8 cellular contexts compared by ENCODE assay signal in genomic region chr3:179324270-179324754, GRCh38. TPM values are rescaled to one million over a fixed set of nuclear protein-coding genes. Genes with fewer than 3 reads are reported as not detected.
DNase-seq lines count a peak whose midpoint lies in the region; ATAC-seq and TF ChIP-seq lines count a peak whose summit lies in the region.

No MANE protein-coding gene starts in this region.

- peak overlapping the region; percentile 85 for H3K4me3 ChIP-seq in DOHH2 (ENCODE audit: low read length)
- H3K4me3 ChIP-seq in iPS DF 6.9 (ENCODE audit: low read length): peak overlapping the region; percentile 91; the same call in 1 of the 2 replicates
- H3K4me3 ChIP-seq in spleen: peak overlapping the region; percentile 58 to 89 (median 86)

- H3K4me1 ChIP-seq in DOHH2 (ENCODE audit: control insufficient read depth, low read length) (peaks cover 27% of the 10 kb centered on the region), iPS DF 6.9 (ENCODE audit: control insufficient read depth, insufficient read depth, low read length) (peaks cover 1% of the 10 kb centered on the region; the same call in 1 of the 2 replicates), spleen (peaks cover 10 to 65% (median 45%) of the 10 kb centered on the region in 6 donors)

- H3K36me3 Mint-ChIP-seq in activated CD8-positive, alpha-beta T cell treated with anti-CD3 and anti-CD28 coated beads for 36 hours (ENCODE audit: low read depth): peaks cover 26% of the 10 kb centered on the region

- H3K36me3 ChIP-seq in DOHH2 (ENCODE audit: control insufficient read depth, low read length) (peaks cover 61% of the 10 kb centered on the region), iPS DF 6.9 (ENCODE audit: control insufficient read depth, insufficient read depth, low read length) (peaks cover 5% of the 10 kb centered on the region; the same call in 1 of the 2 replicates), spleen (peaks cover 0 to 43% (median 17%) of the 10 kb centered on the region in 6 donors)

- H4K20me1 ChIP-seq in DOHH2 (ENCODE audit: control insufficient read depth, insufficient read depth, low read depth, low read length): peaks cover 15% of the 10 kb centered on the region; the same call in 1 of the 2 replicates

- H3K27me3 Mint-ChIP-seq in activated CD8-positive, alpha-beta T cell treated with anti-CD3 and anti-CD28 coated beads for 36 hours: no peaks in the 10 kb centered on the region

- POLR2A ChIA-PET in activated CD8-positive, alpha-beta T cell treated with anti-CD3 and anti-CD28 coated beads for 36 hours (lab: Charles Lee): interaction anchor here (0.6 to 3.9 kb wide), 7 partner anchors 13 to 305 kb away, joined by 3 to 22 read pairs (median 6); partner anchors contain the start of genes MFN1, PIK3CA and ZMAT3

- no peaks in the 10 kb centered on the region for H3K9me3 Mint-ChIP-seq in activated CD8-positive, alpha-beta T cell treated with anti-CD3 and anti-CD28 coated beads for 36 hours

- CTCF ChIA-PET in activated CD8-positive, alpha-beta T cell treated with anti-CD3 and anti-CD28 coated beads for 36 hours (lab: Charles Lee): interaction anchor here (1.0 to 2.5 kb wide), 4 partner anchors 8 to 254 kb away, joined by 3 to 7 read pairs (median 4); no protein-coding TSS in a partner anchor

- no peaks in the 10 kb centered on the region for H3K9me2 ChIP-seq in DOHH2 (replicated peaks; ENCODE audit: control insufficient read depth, low read length)

- H3K79me2 ChIP-seq in DOHH2 (ENCODE audit: control insufficient read depth, low read length): peaks cover 70% of the 10 kb centered on the region

- TF ChIP-seq CTCF in DOHH2 (IDR thresholded peaks at IDR 0.05; ENCODE audit: low read depth, low read length, poor library complexity, severe bottlenecking): no peak
- TF ChIP-seq CTCF in activated CD8-positive, alpha-beta T cell treated with anti-CD3 and anti-CD28 coated beads for 36 hours (IDR thresholded peaks at IDR 0.05): no peak
- TF ChIP-seq CTCF in spleen (IDR thresholded peaks at IDR 0.05 in 8 of 11, conservative IDR thresholded peaks at IDR 0.05 in 3 of 11): no peak

- TF ChIP-seq POLR2A in spleen (IDR thresholded peaks at IDR 0.05): no peak

- H3K27me3 ChIP-seq in DOHH2 (ENCODE audit: control insufficient read depth, low read length) (no peaks in the 10 kb centered on the region), iPS DF 6.9 (ENCODE audit: control insufficient read depth, insufficient read depth, low read length) (no peaks in the 10 kb centered on the region), spleen (replicated peaks in 1 of 7) (no peaks in the 10 kb centered on the region)

- peak; percentile 10 for DNase-seq in HuH-7 (ENCODE audit: low spot score)
- no peak for DNase-seq in activated CD8-positive, alpha-beta T cell treated with anti-CD3 and anti-CD28 coated beads for 36 hours
- no peak for DNase-seq in iPS DF 6.9 (ENCODE audit: low read depth, low spot score)
- DNase-seq in spleen: no peak
- no peak for DNase-seq in hippocampal formation (lab: John Stamatoyannopoulos, UW)
- DNase-seq in stimulated activated CD4-positive, alpha-beta T cell treated with anti-CD3 and anti-CD28 coated beads, Interleukin-1b, Interleukin-23, amount 100 ng/mL, for 48 hours: no peak
- DNase-seq in activated effector memory CD4-positive, alpha-beta T cell treated with Interleukin-2 at 50 U/mL for 16 hours: no peak

- peaks cover 9% of the 10 kb centered on the region for H3F3A ChIP-seq in DOHH2 (ENCODE audit: control insufficient read depth, insufficient read depth)

- H3K4me1 Mint-ChIP-seq in activated CD8-positive, alpha-beta T cell treated with anti-CD3 and anti-CD28 coated beads for 36 hours (ENCODE audit: low read depth): peaks cover 32% of the 10 kb centered on the region

- no peak for ATAC-seq in activated CD8-positive, alpha-beta T cell treated with anti-CD3 and anti-CD28 coated beads for 36 hours

- H3K27ac ChIP-seq in DOHH2 (ENCODE audit: low read depth, low read length): peak overlapping the region; percentile 68
- H3K27ac ChIP-seq in iPS DF 6.9 (ENCODE audit: low read length): no peak overlapping the region
- H3K27ac ChIP-seq in spleen: peak overlapping the region in 7 of 8 donors; percentile 79 to 98 (median 96)

- no CpG with 5 or more reads among the region's 8 CpGs for WGBS in iPS DF 6.9 (ENCODE audit: insufficient coverage, insufficient read length)
- 2 to 7% (median 3%) methylated on average over 8 of the region's 8 CpGs for WGBS in spleen, 5 donors

- H3K27ac Mint-ChIP-seq in activated CD8-positive, alpha-beta T cell treated with anti-CD3 and anti-CD28 coated beads for 36 hours: peak overlapping the region; percentile 94

- H3K9me3 ChIP-seq in DOHH2 (ENCODE audit: control insufficient read depth, insufficient read depth, low read length) (no peaks in the 10 kb centered on the region), iPS DF 6.9 (ENCODE audit: control insufficient read depth, insufficient read depth, low read length) (no peaks in the 10 kb centered on the region), spleen (no peaks in the 10 kb centered on the region)

- intact Hi-C loops in activated CD8-positive, alpha-beta T cell treated with anti-CD3 and anti-CD28 coated beads for 36 hours (cut with micrococcal nuclease): loop anchor here (5.0 kb wide), 1 partner anchor 238 kb away; the partner anchor contains the start of gene ACTL6A
- intact Hi-C loops in spleen (cut with DNase I; ENCODE audit: low total_unique reads): no loop called here

- H3K4me3 Mint-ChIP-seq in activated CD8-positive, alpha-beta T cell treated with anti-CD3 and anti-CD28 coated beads for 36 hours: peak overlapping the region; percentile 94

- peak overlapping the region; percentile 83 for H3K4me2 ChIP-seq in DOHH2 (ENCODE audit: low read length)

RNA-seq across cellular contexts. Expression of gene ZNF639, which starts 1.5 kb away (rescaled TPM):
- 10 to 100 TPM; 35.1 to 35.4 TPM for total RNA-seq in activated CD8-positive, alpha-beta T cell treated with anti-CD3 and anti-CD28 coated beads for 36 hours
- 10 to 100 TPM; 28.8 to 68.2 (median 44.0) TPM for total RNA-seq in spleen
- polyA plus RNA-seq in spleen: 10 to 100 TPM; 18.6 to 24.1 (median 19.7) TPM

RNA-seq across cellular contexts. Expression of gene MFN1, which starts 23.2 kb away (rescaled TPM):
- 10 to 100 TPM; 31.9 to 34.8 TPM for total RNA-seq in activated CD8-positive, alpha-beta T cell treated with anti-CD3 and anti-CD28 coated beads for 36 hours
- total RNA-seq in spleen: 10 to 100 TPM; 43.7 to 74.4 (median 64.1) TPM
- polyA plus RNA-seq in spleen: 10 to 100 TPM; 19.0 to 26.1 (median 24.1) TPM
